8 cellular contexts compared by ENCODE assay signal in genomic region chr7:105003275-105003674, GRCh38. TPM values are rescaled to one million over a fixed set of nuclear protein-coding genes. Genes with fewer than 3 reads are reported as not detected.
DNase-seq lines count a peak whose midpoint lies in the region; ATAC-seq, FAIRE-seq and TF ChIP-seq lines count a peak whose summit lies in the region.

No MANE protein-coding gene starts in this region.

- H3K4me3 ChIP-seq in AG10803 (ENCODE audit: low read length) (peak overlapping the region; percentile 29), NB4 (ENCODE audit: low read depth, low read length) (no peak overlapping the region), astrocyte of the cerebellum (ENCODE audit: low read depth, low read length) (peak overlapping the region; percentile 17)

- TF ChIP-seq CTCF in AG10803 (conservative IDR thresholded peaks at IDR 0.05; ENCODE audit: low read length) (no peak), NB4 (IDR thresholded peaks at IDR 0.05; ENCODE audit: low read depth, low read length) (no peak), astrocyte of the cerebellum (IDR thresholded peaks at IDR 0.05; ENCODE audit: low read depth, low read length, missing control alignments) (no peak)

- ATAC-seq in GM19452 (IDR thresholded peaks at IDR 0.05; ENCODE audit: unreplicated experiment) = no peak

- FAIRE-seq in frontal cortex (lab: Jason Lieb, UNC) = no peak

- TF ChIP-seq POLR2A in NB4 (IDR thresholded peaks at IDR 0.05; ENCODE audit: extremely low read depth, insufficient read length) = no peak

- DNase-seq in AG10803 (ENCODE audit: low read depth) = peak; percentile 81
- peak; percentile 46 for DNase-seq in NB4 (ENCODE audit: low read depth)
- no peak for DNase-seq in astrocyte of the cerebellum (ENCODE audit: low read depth)
- DNase-seq in kidney tubule cell (ENCODE audit: low spot score) = peak; percentile 78
- peak; percentile 88 for DNase-seq in stromal cell of bone marrow (ENCODE audit: low read depth)
- DNase-seq in frontal cortex (ENCODE audit: low spot score in 2 of 2) = no peak
- no peak for DNase-seq in NOMO-1 (lab: John Stamatoyannopoulos, UW; ENCODE audit: unreplicated experiment in 2 of 2)

- in situ Hi-C loops in astrocyte of the cerebellum (cut with HindIII; ENCODE audit: low sequenced_read_pairs) = no loop called here

RNA-seq across cellular contexts. Expression of gene KMT2E, which starts 10.7 kb away (rescaled TPM):
- total RNA-seq in frontal cortex = 217 TPM

Comparison
In these comparisons a context has a peak if more than half of its experiments do, and no peak if none do; other contexts are left out.
1. DNase-seq: peak in AG10803 (single experiment), NB4 (single experiment), kidney tubule cell (single experiment) and stromal cell of bone marrow (single experiment); none in astrocyte of the cerebellum (single experiment), frontal cortex (0 of 2) and NOMO-1 (0 of 2).